ENCODE assay signal across 8 cellular contexts in the genomic region with DNA sequence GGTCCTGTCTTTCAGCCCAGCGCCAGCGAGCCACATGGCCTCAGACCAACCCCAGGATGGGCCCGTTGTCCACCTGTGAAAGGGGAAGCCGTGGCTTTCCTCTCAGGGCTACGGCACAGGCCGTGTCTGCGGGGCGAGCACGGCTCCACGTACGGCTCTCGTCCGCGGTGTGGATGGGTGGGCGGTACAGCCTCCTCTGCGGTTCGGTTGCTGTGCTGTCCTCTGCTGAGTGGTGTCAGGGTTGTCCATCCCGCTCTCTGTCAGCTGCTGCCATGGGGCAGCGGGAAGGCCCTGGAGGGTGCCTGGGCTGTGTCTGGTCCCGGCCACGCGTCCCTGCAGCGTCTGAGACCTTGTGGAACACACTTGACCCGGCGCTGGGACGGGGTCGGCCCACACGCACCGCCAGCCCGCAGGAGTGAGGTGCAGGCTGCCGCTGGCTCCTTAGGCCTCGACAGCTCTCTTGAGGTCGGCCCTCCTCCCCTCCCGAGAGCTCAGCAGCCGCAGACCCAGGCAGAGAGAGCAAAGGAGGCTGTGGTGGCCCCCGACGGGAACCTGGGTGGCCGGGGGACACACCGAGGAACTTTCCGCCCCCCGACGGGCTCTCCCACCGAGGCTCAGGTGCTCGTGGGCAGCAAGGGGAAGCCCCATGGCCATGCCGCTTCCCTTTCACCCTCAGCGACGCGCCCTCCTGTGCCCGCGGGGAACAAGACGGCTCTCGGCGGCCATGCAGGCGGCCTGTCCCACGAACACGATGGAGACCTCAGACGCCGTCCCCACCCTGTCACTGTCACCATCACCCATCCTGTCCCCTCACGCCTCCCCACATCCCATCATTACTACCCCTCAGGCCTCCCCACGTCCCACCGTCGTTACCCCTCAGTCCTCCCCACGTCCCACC.
DNase-seq lines count a peak whose midpoint lies in the region; ATAC-seq and TF ChIP-seq lines count a peak whose summit lies in the region.

No MANE protein-coding gene starts in this region.

- H3K36me3 ChIP-seq in BLaER1 = peaks cover 14% of the 10 kb centered on the region

- H3K4me1 Mint-ChIP-seq in IgD-negative memory B cell = peaks cover 28 to 35% (median 34%) of the 10 kb centered on the region in 3 donors
- peaks cover 56% of the 10 kb centered on the region for H3K4me1 Mint-ChIP-seq in activated T-helper 17 cell treated with anti-CD3 and anti-CD28 coated beads, Interleukin-2, amount 50 U/mL, for 72 hours

- POLR2A ChIA-PET in HEK293T (lab: Yijun Ruan, JAX) = no interaction called here

- H3K4me3 Mint-ChIP-seq in IgD-negative memory B cell = peak overlapping the region; percentile 64 to 98 (median 84)
- H3K4me3 Mint-ChIP-seq in activated T-helper 17 cell treated with anti-CD3 and anti-CD28 coated beads, Interleukin-2, amount 50 U/mL, for 72 hours = peak overlapping the region; percentile 83

- H3K27me3 Mint-ChIP-seq in IgD-negative memory B cell = no peaks in the 10 kb centered on the region
- no peaks in the 10 kb centered on the region for H3K27me3 Mint-ChIP-seq in activated T-helper 17 cell treated with anti-CD3 and anti-CD28 coated beads, Interleukin-2, amount 50 U/mL, for 72 hours

- DNase-seq in stimulated activated CD4-positive, alpha-beta T cell treated with anti-CD3 and anti-CD28 coated beads, Interleukin-1b, Interleukin-23, amount 100 ng/mL, for 4 hours (ENCODE audit: low read depth in 2 of 2) = peak; percentile 32 to 44
- DNase-seq in HEK293T (ENCODE audit: extremely low spot score) (no peak), H4 (ENCODE audit: low spot score) (no peak), NCI-H1436 treated with DMSO at 0.1 percent for 48 hours (lab: John Stamatoyannopoulos, UW) (no peak)

- no peaks in the 10 kb centered on the region for H3K9me3 Mint-ChIP-seq in IgD-negative memory B cell
- no peaks in the 10 kb centered on the region for H3K9me3 Mint-ChIP-seq in activated T-helper 17 cell treated with anti-CD3 and anti-CD28 coated beads, Interleukin-2, amount 50 U/mL, for 72 hours

- H3K4me3 ChIP-seq in BLaER1 = no peak overlapping the region; the same call in 1 of the 2 replicates

- CTCF ChIA-PET in HEK293T (lab: Yijun Ruan, JAX) = no interaction called here

- ATAC-seq in GM21447 (IDR thresholded peaks at IDR 0.05; ENCODE audit: unreplicated experiment) = peak; percentile 31
- peak; percentile 40 for ATAC-seq in activated T-helper 17 cell treated with anti-CD3 and anti-CD28 coated beads, Interleukin-2, amount 50 U/mL, for 72 hours (replicated peaks)

- no peaks in the 10 kb centered on the region for H3K27me3 ChIP-seq in BLaER1

- H3K4me1 ChIP-seq in BLaER1 = peaks cover 63% of the 10 kb centered on the region

- peaks cover 7% of the 10 kb centered on the region for H3K36me3 Mint-ChIP-seq in IgD-negative memory B cell
- peaks cover 65% of the 10 kb centered on the region for H3K36me3 Mint-ChIP-seq in activated T-helper 17 cell treated with anti-CD3 and anti-CD28 coated beads, Interleukin-2, amount 50 U/mL, for 72 hours (ENCODE audit: low read depth)

- H3K27ac Mint-ChIP-seq in IgD-negative memory B cell = peak overlapping the region; percentile 85 to 99 (median 95)
- H3K27ac Mint-ChIP-seq in activated T-helper 17 cell treated with anti-CD3 and anti-CD28 coated beads, Interleukin-2, amount 50 U/mL, for 72 hours = peak overlapping the region; percentile 99

- H3K27ac ChIP-seq in BLaER1 = peak overlapping the region; percentile 57

- H3K9ac ChIP-seq in BLaER1 = no peak overlapping the region

- peaks cover 66% of the 10 kb centered on the region for H4K20me1 ChIP-seq in BLaER1

- no peaks in the 10 kb centered on the region for H3K9me3 ChIP-seq in BLaER1

- H3K4me2 ChIP-seq in BLaER1 = peak overlapping the region; percentile 85

TF ChIP-seq in HEK293T, 16 proteins besides CTCF, POLR2A, EP300 and RAD21:
- no peak for TF ChIP-seq SUZ12 (IDR thresholded peaks at IDR 0.05)
- no peak for TF ChIP-seq CTBP1 (IDR thresholded peaks at IDR 0.05; ENCODE audit: borderline replicate concordance)
- TF ChIP-seq NFRKB (IDR thresholded peaks at IDR 0.05) = no peak
- TF ChIP-seq FOXA1 (IDR thresholded peaks at IDR 0.05) = no peak
- no peak for TF ChIP-seq ARNT (IDR thresholded peaks at IDR 0.05)
- TF ChIP-seq FOXK2 (IDR thresholded peaks at IDR 0.05) = no peak
- no peak for TF ChIP-seq ELF4 (IDR thresholded peaks at IDR 0.05)
- TF ChIP-seq L3MBTL2 (conservative IDR thresholded peaks at IDR 0.05) = no peak
- no peak for TF ChIP-seq FOXM1 (IDR thresholded peaks at IDR 0.05; ENCODE audit: borderline replicate concordance)
- TF ChIP-seq TARDBP (IDR thresholded peaks at IDR 0.05) = no peak
- no peak for TF ChIP-seq PKNOX1 (IDR thresholded peaks at IDR 0.05)
- TF ChIP-seq HDGF (IDR thresholded peaks at IDR 0.05; ENCODE audit: borderline replicate concordance) = no peak
- TF ChIP-seq LEF1 (IDR thresholded peaks at IDR 0.05; ENCODE audit: borderline replicate concordance) = no peak
- no peak for TF ChIP-seq BHLHE40 (IDR thresholded peaks at IDR 0.05; ENCODE audit: borderline replicate concordance)
- no peak for TF ChIP-seq ZNF384 (IDR thresholded peaks at IDR 0.05)

Comparison
In these comparisons a context has a peak if more than half of its experiments do, and no peak if none do; other contexts are left out.
1. DNase-seq: peak in stimulated activated CD4-positive, alpha-beta T cell treated with anti-CD3 and anti-CD28 coated beads, Interleukin-1b, Interleukin-23, amount 100 ng/mL, for 4 hours (2 of 2); none in HEK293T (single experiment), H4 (single experiment) and NCI-H1436 treated with DMSO at 0.1 percent for 48 hours (single experiment).